ENCODE assay signal across 9 cellular contexts in the genomic region with DNA sequence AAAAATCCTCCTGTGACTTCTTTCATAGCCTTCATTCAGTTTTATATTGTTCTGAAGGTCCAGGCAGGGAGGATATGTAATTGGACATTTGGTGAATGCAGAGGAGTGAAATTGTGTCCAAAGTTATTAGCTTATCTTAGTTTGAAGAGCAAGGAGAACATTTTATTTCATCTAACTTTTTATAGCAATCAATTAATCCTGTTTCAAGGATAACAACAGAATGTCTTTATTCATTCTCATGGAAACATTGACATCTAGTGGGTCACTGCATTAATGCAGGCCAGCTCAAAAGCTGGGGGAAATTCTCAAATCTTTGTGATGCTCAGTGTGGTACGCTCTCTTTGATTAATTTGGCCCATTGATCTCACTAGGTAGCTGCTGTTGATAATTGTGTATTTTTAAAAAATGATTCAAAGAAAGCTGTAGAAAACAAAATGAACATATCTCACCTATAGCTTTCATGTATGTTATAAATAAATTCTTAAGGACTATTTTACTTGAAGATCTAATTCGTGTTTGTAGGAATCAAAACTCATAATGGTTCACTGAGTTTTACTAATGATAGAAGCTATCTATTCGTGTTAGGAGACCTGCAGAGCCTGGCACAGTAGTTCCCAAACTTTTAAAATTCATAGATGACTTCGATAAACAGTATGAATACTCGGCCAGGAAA.
DNase-seq lines count a peak whose midpoint lies in the region; ATAC-seq and TF ChIP-seq lines count a peak whose summit lies in the region.
"Had no signal": no experiment of that assay in that cellular context is flagged by ENCODE, and none has a peak within 500 bp of the region (broad histone marks: within the 10 kb centered on the region; RNA-seq: fewer than 3 reads in every experiment).

No MANE protein-coding gene starts in this region.

- H3K27me3 ChIP-seq in HL-60 (ENCODE audit: insufficient read depth, poor library complexity, severe bottlenecking) = no peaks in the 10 kb centered on the region

- ATAC-seq in effector memory CD8-positive, alpha-beta T cell (replicated peaks) = peak; percentile 41
- no peak for ATAC-seq in GM18505 (IDR thresholded peaks at IDR 0.05; ENCODE audit: unreplicated experiment)

- no peaks in the 10 kb centered on the region for H3K4me1 Mint-ChIP-seq in effector memory CD8-positive, alpha-beta T cell (ENCODE audit: low read depth in 2 of 2)
- H3K4me1 Mint-ChIP-seq in mesothelial cell of epicardium = peaks cover 73% of the 10 kb centered on the region
- H3K4me1 Mint-ChIP-seq: IgD-negative memory B cell had no signal

- DNase-seq in AG09319 (ENCODE audit: extremely low read depth, low read depth) (no peak), GM10266 (ENCODE audit: extremely low spot score) (peak; percentile 35), HL-60 (ENCODE audit: low read depth in 1 of 2, low spot score in 1 of 2) (no peak), OCI-M1 (lab: John Stamatoyannopoulos, UW) (peak; percentile 66), mesothelial cell of epicardium (ENCODE audit: low spot score in 2 of 2, unreplicated experiment in 2 of 2) (no peak), NOMO-1 treated with DMSO at 0.1 percent for 48 hours (lab: John Stamatoyannopoulos, UW; ENCODE audit: unreplicated experiment) (no peak)
- DNase-seq in effector memory CD8-positive, alpha-beta T cell = peak; percentile 10 to 31 (median 24)

- TF ChIP-seq CTCF in AG09319 (IDR thresholded peaks at IDR 0.05; ENCODE audit: low read depth, low read length) (peak; percentile 86), GM10266 (IDR thresholded peaks at IDR 0.05; ENCODE audit: control insufficient read depth, insufficient read depth, low read depth, missing control alignments) (peak; percentile 77), HL-60 (IDR thresholded peaks at IDR 0.05; ENCODE audit: insufficient read depth, low read length) (peak; percentile 54), mesothelial cell of epicardium (IDR thresholded peaks at IDR 0.05; ENCODE audit: unreplicated experiment) (peak; percentile 79)

- H3K27me3 Mint-ChIP-seq in effector memory CD8-positive, alpha-beta T cell = peaks cover 8 to 16% of the 10 kb centered on the region in 2 donors
- H3K27me3 Mint-ChIP-seq in mesothelial cell of epicardium (ENCODE audit: low read depth) = no peaks in the 10 kb centered on the region
- H3K27me3 Mint-ChIP-seq: IgD-negative memory B cell had no signal

- no peak overlapping the region for H3K27ac ChIP-seq in HL-60 (replicated peaks)

- no peak for TF ChIP-seq POLR2A in GM18505 (IDR thresholded peaks at IDR 0.05; ENCODE audit: borderline replicate concordance, extremely low read depth, insufficient read depth, insufficient read length)

- H3K9me3 Mint-ChIP-seq in effector memory CD8-positive, alpha-beta T cell = no peaks in the 10 kb centered on the region
- no peaks in the 10 kb centered on the region for H3K9me3 Mint-ChIP-seq in mesothelial cell of epicardium
- H3K9me3 Mint-ChIP-seq: IgD-negative memory B cell had no signal

- H3K27ac Mint-ChIP-seq in effector memory CD8-positive, alpha-beta T cell = no peak overlapping the region
- H3K27ac Mint-ChIP-seq in mesothelial cell of epicardium = peak overlapping the region; percentile 81
- H3K27ac Mint-ChIP-seq: IgD-negative memory B cell had no signal

- no peak overlapping the region for H3K4me3 ChIP-seq in HL-60 (replicated peaks; ENCODE audit: insufficient read depth, low read length)

- no peak overlapping the region for H3K4me3 Mint-ChIP-seq in effector memory CD8-positive, alpha-beta T cell
- peak overlapping the region; percentile 19 for H3K4me3 Mint-ChIP-seq in mesothelial cell of epicardium
- H3K4me3 Mint-ChIP-seq: IgD-negative memory B cell had no signal

- no peaks in the 10 kb centered on the region for H3K36me3 Mint-ChIP-seq in effector memory CD8-positive, alpha-beta T cell (ENCODE audit: insufficient read depth)
- H3K36me3 Mint-ChIP-seq in mesothelial cell of epicardium = no peaks in the 10 kb centered on the region
- H3K36me3 Mint-ChIP-seq: IgD-negative memory B cell had no signal

Comparison
In these comparisons a context has a peak if more than half of its experiments do, and no peak if none do; other contexts are left out.
1. DNase-seq: peak in GM10266 (single experiment), OCI-M1 (single experiment) and effector memory CD8-positive, alpha-beta T cell (3 of 3); none in AG09319 (single experiment), HL-60 (0 of 2), mesothelial cell of epicardium (0 of 2) and NOMO-1 treated with DMSO at 0.1 percent for 48 hours (single experiment).
2. Peak in every context shown above with its lines, with median percentiles within 50 percentile points of each other: CTCF ChIP-seq.